1 cellular context compared by ENCODE assay signal in the genomic region with DNA sequence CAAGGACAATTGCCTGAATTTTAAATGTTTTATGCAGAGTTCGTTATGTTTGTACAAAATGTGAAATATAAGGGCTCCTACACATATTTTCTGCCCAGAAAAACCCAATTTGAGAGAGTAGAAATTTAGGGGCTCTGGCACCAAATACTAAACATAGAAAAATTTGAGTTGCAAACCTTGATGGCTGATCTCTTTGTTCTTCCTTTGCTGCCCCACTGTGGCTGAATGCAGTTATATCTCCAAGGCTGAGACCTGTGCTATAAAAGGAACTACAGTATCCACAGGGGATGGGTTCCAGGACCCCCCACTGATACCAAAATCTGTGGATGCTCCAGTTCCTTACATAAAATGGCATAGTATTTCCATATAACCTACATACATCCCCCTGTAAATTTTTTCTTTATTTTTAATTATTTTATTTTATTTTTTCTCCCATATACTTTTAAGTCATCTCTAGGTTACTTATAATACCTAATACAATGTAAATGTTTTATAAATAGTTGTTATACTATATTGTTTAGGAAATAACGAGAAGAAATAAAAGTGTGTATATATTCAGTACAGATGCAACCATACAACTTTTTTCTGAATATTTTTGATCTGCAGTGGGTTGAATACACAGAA.
TF ChIP-seq lines count a peak whose summit lies in the region.

No MANE protein-coding gene starts in this region.

TF ChIP-seq in A549, 52 proteins besides CTCF, POLR2A, EP300 and RAD21:
- TF ChIP-seq SMC3 (IDR thresholded peaks at IDR 0.05), result peak; percentile 92
- no peak for TF ChIP-seq TFCP2L1 (CRISPR knock-in tag; IDR thresholded peaks at IDR 0.05)
